Comparison of ENCODE assay signal across 15 cellular contexts in genomic region chr14:22390824-22391461, GRCh38.
DNase-seq lines count a peak whose midpoint lies in the region; ATAC-seq, FAIRE-seq and TF ChIP-seq lines count a peak whose summit lies in the region.
"Had no signal": no experiment of that assay in that cellular context is flagged by ENCODE, and none has a peak within 500 bp of the region (broad histone marks: within the 10 kb centered on the region; RNA-seq: fewer than 3 reads in every experiment).

No MANE protein-coding gene starts in this region.

- no peaks in the 10 kb centered on the region for H3K27me3 Mint-ChIP-seq in natural killer cell treated with Interleukin-12 subunit alpha and Interleukin-12 subunit beta and Interleukin-15 and Interleukin-18, amount 100 ng/mL, for 72 hours
- H3K27me3 Mint-ChIP-seq: CD4-positive, CD25-positive, alpha-beta regulatory T cell had no signal

- peaks cover 46 to 52% of the 10 kb centered on the region in 2 donors for H3K4me1 Mint-ChIP-seq in natural killer cell treated with Interleukin-12 subunit alpha and Interleukin-12 subunit beta and Interleukin-15 and Interleukin-18, amount 100 ng/mL, for 72 hours (ENCODE audit: low read depth in 2 of 2)

- no peak for TF ChIP-seq CTCF in osteoblast (IDR thresholded peaks at IDR 0.05; ENCODE audit: extremely low read depth, low read depth, low read length)

- peaks cover 15% of the 10 kb centered on the region for H3K4me1 ChIP-seq in osteoblast (ENCODE audit: insufficient read depth, low read length)
- H3K4me1 ChIP-seq: gastrocnemius medialis had no signal

- H3K36me3 ChIP-seq in osteoblast (ENCODE audit: insufficient read depth, low read length), result no peaks in the 10 kb centered on the region
- H3K36me3 ChIP-seq: gastrocnemius medialis had no signal

- H3K4me3 Mint-ChIP-seq in natural killer cell treated with Interleukin-12 subunit alpha and Interleukin-12 subunit beta and Interleukin-15 and Interleukin-18, amount 100 ng/mL, for 72 hours, result no peak overlapping the region
- H3K4me3 Mint-ChIP-seq: CD4-positive, CD25-positive, alpha-beta regulatory T cell; natural killer cell had no signal

- H3K79me2 ChIP-seq in osteoblast (ENCODE audit: insufficient read depth, low read length), result no peaks in the 10 kb centered on the region

- ATAC-seq in GM18868 (IDR thresholded peaks at IDR 0.05; ENCODE audit: unreplicated experiment), result peak; percentile 43
- ATAC-seq in HG02870 (IDR thresholded peaks at IDR 0.05; ENCODE audit: unreplicated experiment), result peak; percentile 40
- no peak for ATAC-seq in natural killer cell treated with Interleukin-12 subunit alpha and Interleukin-12 subunit beta and Interleukin-15 and Interleukin-18, amount 100 ng/mL, for 72 hours
- ATAC-seq in HG03521 (IDR thresholded peaks at IDR 0.05; ENCODE audit: unreplicated experiment), result no peak
- no peak for ATAC-seq in HG03469 (IDR thresholded peaks at IDR 0.05; ENCODE audit: unreplicated experiment)
- ATAC-seq: activated CD4-positive, CD25-positive, alpha-beta regulatory T cell treated with anti-CD3 and anti-CD28 coated beads, Interleukin-2, amount 50 U/mL, for 24 hours; gastrocnemius medialis had no signal

- no peaks in the 10 kb centered on the region for H4K20me1 ChIP-seq in osteoblast (ENCODE audit: insufficient read depth, low read length)

- no peaks in the 10 kb centered on the region for H3K36me3 Mint-ChIP-seq in natural killer cell treated with Interleukin-12 subunit alpha and Interleukin-12 subunit beta and Interleukin-15 and Interleukin-18, amount 100 ng/mL, for 72 hours
- H3K36me3 Mint-ChIP-seq: CD4-positive, CD25-positive, alpha-beta regulatory T cell; natural killer cell had no signal

- no peak overlapping the region for H3K4me2 ChIP-seq in osteoblast (ENCODE audit: insufficient read depth, low read length)

- no peaks in the 10 kb centered on the region for H3K9me3 Mint-ChIP-seq in natural killer cell treated with Interleukin-12 subunit alpha and Interleukin-12 subunit beta and Interleukin-15 and Interleukin-18, amount 100 ng/mL, for 72 hours
- H3K9me3 Mint-ChIP-seq: CD4-positive, CD25-positive, alpha-beta regulatory T cell; natural killer cell had no signal

- DNase-seq in RCC 7860 (ENCODE audit: low spot score), result peak; percentile 61
- peak; percentile 51 for DNase-seq in osteoblast (ENCODE audit: insufficient read length, low spot score, missing footprints)
- no peak for DNase-seq in natural killer cell treated with Interleukin-12 subunit alpha and Interleukin-12 subunit beta and Interleukin-15 and Interleukin-18, amount 100 ng/mL, for 72 hours (ENCODE audit: low spot score)
- DNase-seq in NCI-H526 (lab: John Stamatoyannopoulos, UW), result no peak
- DNase-seq: activated T-cell treated with anti-CD3 and anti-CD28 coated beads, Interleukin-2, amount 50 U/mL, for 48 hours; aorta; CD4-positive, CD25-positive, alpha-beta regulatory T cell; gastrocnemius medialis had no signal

- peak; percentile 18 for FAIRE-seq in RCC 7860 (lab: Jason Lieb, UNC)

- peak overlapping the region in 1 of 2 donors; percentile 8 for H3K27ac Mint-ChIP-seq in natural killer cell treated with Interleukin-12 subunit alpha and Interleukin-12 subunit beta and Interleukin-15 and Interleukin-18, amount 100 ng/mL, for 72 hours

- H3K27me3 ChIP-seq in osteoblast (ENCODE audit: insufficient read depth, low read length), result peaks cover 61% of the 10 kb centered on the region
- H3K27me3 ChIP-seq: dorsolateral prefrontal cortex had no signal

- H3K9me3 ChIP-seq in osteoblast (ENCODE audit: low read depth, low read length), result no peaks in the 10 kb centered on the region
- H3K9me3 ChIP-seq: gastrocnemius medialis had no signal

- H2AFZ ChIP-seq in osteoblast (ENCODE audit: low read length), result no peak overlapping the region

- no peak overlapping the region for H3K27ac ChIP-seq in osteoblast (ENCODE audit: low read depth, low read length)
- H3K27ac ChIP-seq: gastrocnemius medialis had no signal

- no peak overlapping the region for H3K4me3 ChIP-seq in osteoblast (ENCODE audit: insufficient read depth, low read length)
- H3K4me3 ChIP-seq: dorsolateral prefrontal cortex, gastrocnemius medialis had no signal

Comparison
In these comparisons a context has a peak if more than half of its experiments do, and no peak if none do; other contexts are left out.
1. ATAC-seq: peak in GM18868 (single experiment) and HG02870 (single experiment); none in natural killer cell treated with Interleukin-12 subunit alpha and Interleukin-12 subunit beta and Interleukin-15 and Interleukin-18, amount 100 ng/mL, for 72 hours (0 of 2), HG03521 (single experiment) and HG03469 (single experiment).
2. DNase-seq: peak in RCC 7860 (single experiment) and osteoblast (single experiment); none in natural killer cell treated with Interleukin-12 subunit alpha and Interleukin-12 subunit beta and Interleukin-15 and Interleukin-18, amount 100 ng/mL, for 72 hours (single experiment) and NCI-H526 (0 of 2).